In genomic region chr4:140020457-140021361, GRCh38 we compare ENCODE assay signal across 17 cellular contexts.
DNase-seq lines count a peak whose midpoint lies in the region; ATAC-seq and TF ChIP-seq lines count a peak whose summit lies in the region.
"Had no signal": no experiment of that assay in that cellular context is flagged by ENCODE, and none has a peak within 500 bp of the region (broad histone marks: within the 10 kb centered on the region; RNA-seq: fewer than 3 reads in every experiment).

No MANE protein-coding gene starts in this region.

- TF ChIP-seq RAD21 in SK-N-SH (IDR thresholded peaks at IDR 0.05; ENCODE audit: low read length), result no peak

- POLR2A ChIA-PET in SK-N-SH (lab: Yijun Ruan, JAX), result no interaction called here

- no peak overlapping the region for H2BK12ac ChIP-seq in mesenchymal stem cell (ENCODE audit: low read length in 2 of 2)

- no peak overlapping the region for H3K4ac ChIP-seq in mesenchymal stem cell (ENCODE audit: low read depth in 1 of 2, low read length in 2 of 2)

- H3K4me1 ChIP-seq in SK-N-SH (ENCODE audit: control insufficient read depth in 1 of 2, insufficient read depth in 2 of 2, low read depth in 1 of 2, low read length in 1 of 2), result peaks cover 14 to 24% of the 10 kb centered on the region in 2 experiments; a peak in 3 of 4 replicates
- H3K4me1 ChIP-seq in mesenchymal stem cell (ENCODE audit: control insufficient read depth, insufficient read depth, low read depth, low read length), result peaks cover 2% of the 10 kb centered on the region
- H3K4me1 ChIP-seq in uterus, result peaks cover 0 to 5% of the 10 kb centered on the region in 2 donors

- intact Hi-C loops in uterus (cut with DNase I; ENCODE audit: low total_unique reads), result no loop called here

- H3K9ac ChIP-seq in SK-N-SH (no peak overlapping the region), mesenchymal stem cell (ENCODE audit: low read length) (no peak overlapping the region)
- H3K9ac ChIP-seq: neural progenitor cell had no signal

- no peaks in the 10 kb centered on the region for H4K20me1 ChIP-seq in SK-N-SH (ENCODE audit: insufficient read depth)

- no peak overlapping the region for H2AFZ ChIP-seq in SK-N-SH (ENCODE audit: low read depth)
- H2AFZ ChIP-seq in mesenchymal stem cell (ENCODE audit: low read depth, low read length), result no peak overlapping the region
- H2AFZ ChIP-seq: neural progenitor cell had no signal

- H2BK5ac ChIP-seq in mesenchymal stem cell (ENCODE audit: low read depth, low read length, poor library complexity, severe bottlenecking), result peak overlapping the region; percentile 57

- no peak for TF ChIP-seq EP300 in SK-N-SH (IDR thresholded peaks at IDR 0.05; ENCODE audit: borderline replicate concordance in 1 of 2, low read depth in 1 of 2, low read length in 1 of 2)

- no peak overlapping the region for H3K23ac ChIP-seq in mesenchymal stem cell (ENCODE audit: low read length in 2 of 2)

- DNase-seq in SK-N-SH (no peak), dermis microvascular lymphatic vessel endothelial cell (ENCODE audit: low read depth in 2 of 2) (peak; percentile 29 to 36), mesenchymal stem cell (no peak), uterus (no peak), NCI-H128 (lab: John Stamatoyannopoulos, UW; ENCODE audit: unreplicated experiment) (no peak), caudate nucleus (lab: John Stamatoyannopoulos, UW) (no peak)
- DNase-seq in activated CD4-positive, CD25-positive, alpha-beta regulatory T cell treated with anti-CD3 and anti-CD28 coated beads, Interleukin-2, amount 50 U/mL, for 72 hours, result no peak
- DNase-seq: 8988T; activated effector memory CD4-positive, alpha-beta T cell treated with Interleukin-2 at 50 U/mL for 16 hours; lower lobe of right lung; NCI-H1105; NK-92 treated with Interleukin-12 subunit alpha and Interleukin-12 subunit beta, amount 100 ng/mL, for 24 hours; stimulated activated naive B cell treated with anti-CD40 and anti-IgM and Interleukin-4, amounts not matched to agents 10 μg/mL and 1 μg/mL and 100 μg/mL, for 72 hours had no signal

- no peak overlapping the region for H2AK5ac ChIP-seq in mesenchymal stem cell (ENCODE audit: low read length, severe bottlenecking)

- no peak overlapping the region for H4K91ac ChIP-seq in mesenchymal stem cell (ENCODE audit: low read length)

- no peak overlapping the region for H2BK15ac ChIP-seq in mesenchymal stem cell (ENCODE audit: low read depth, poor library complexity, severe bottlenecking)

- CTCF ChIA-PET in SK-N-SH (lab: Yijun Ruan, JAX), result interaction anchor here (0.7 kb wide), 1 partner anchor 95 kb away, joined by 3 read pairs; no protein-coding TSS in a partner anchor

- H3K9me2 ChIP-seq in SK-N-SH, result no peaks in the 10 kb centered on the region

- ATAC-seq in SK-N-SH treated with all-trans-retinoic acid at 6 μM for 48 hours, result no peak
- ATAC-seq: stimulated activated naive B cell treated with anti-CD40 and anti-IgM and Interleukin-4, amounts not matched to agents 10 μg/mL and 1 μg/mL and 100 μg/mL, for 72 hours had no signal

- H3K4me3 ChIP-seq in SK-N-SH (ENCODE audit: low read depth in 2 of 2, low read length in 1 of 2), result no peak overlapping the region
- H3K4me3 ChIP-seq in mesenchymal stem cell (ENCODE audit: insufficient read depth in 1 of 2, low read depth in 1 of 2, low read length in 2 of 2), result no peak overlapping the region
- no peak overlapping the region for H3K4me3 ChIP-seq in uterus
- H3K4me3 ChIP-seq: lower lobe of right lung, neural progenitor cell, SJSA1 had no signal

- no peak overlapping the region for H2BK120ac ChIP-seq in mesenchymal stem cell (ENCODE audit: low read depth, low read length)

- no peak for TF ChIP-seq POLR2A in uterus (IDR thresholded peaks at IDR 0.05)

- peak overlapping the region in 1 of 2 experiments; percentile 70; a peak in 2 of 4 replicates for H3K27ac ChIP-seq in SK-N-SH (ENCODE audit: low read depth in 2 of 2, low read length in 1 of 2)
- H3K27ac ChIP-seq in mesenchymal stem cell (ENCODE audit: low read length, poor library complexity, severe bottlenecking), result peak overlapping the region; percentile 76
- H3K27ac ChIP-seq in uterus, result peak overlapping the region; percentile 60 to 64
- no peak overlapping the region for H3K27ac ChIP-seq in caudate nucleus (ENCODE audit: low read depth, low read length)
- H3K27ac ChIP-seq: C4-2B, lower lobe of right lung, neural progenitor cell, SJSA1 had no signal

- TF ChIP-seq CTCF in SK-N-SH (IDR thresholded peaks at IDR 0.05) (no peak), uterus (IDR thresholded peaks at IDR 0.05) (no peak)

- H3K18ac ChIP-seq in mesenchymal stem cell (ENCODE audit: low read depth in 1 of 2, low read length in 2 of 2), result no peak overlapping the region

- H4K8ac ChIP-seq in mesenchymal stem cell (ENCODE audit: low read length), result no peak overlapping the region

- no peaks in the 10 kb centered on the region for H3K36me3 ChIP-seq in SK-N-SH (replicated peaks in 1 of 2; ENCODE audit: control insufficient read depth in 1 of 2, insufficient read depth in 2 of 2, low read length in 1 of 2)
- no peaks in the 10 kb centered on the region for H3K36me3 ChIP-seq in mesenchymal stem cell (ENCODE audit: control insufficient read depth in 1 of 2, insufficient read depth in 2 of 2, low read depth in 1 of 2, low read length in 2 of 2)
- no peaks in the 10 kb centered on the region for H3K36me3 ChIP-seq in uterus
- H3K36me3 ChIP-seq: lower lobe of right lung, neural progenitor cell, SJSA1 had no signal

- H3K9me3 ChIP-seq in SK-N-SH (0 out of 2 replicates have a peak, but pooled peaks cover 2% of the 10 kb centered on the region), mesenchymal stem cell (ENCODE audit: control insufficient read depth, low read length) (no peaks in the 10 kb centered on the region), uterus (no peaks in the 10 kb centered on the region)
- H3K9me3 ChIP-seq: lower lobe of right lung, SJSA1 had no signal

- 75% methylated on average over 4 of the region's 4 CpGs for WGBS in SK-N-SH (ENCODE audit: low lambda C conversion rate)
- WGBS in mesenchymal stem cell, result 98% methylated on average over 2 of the region's 4 CpGs

- no peaks in the 10 kb centered on the region for H3F3A ChIP-seq in SK-N-SH (replicated peaks; ENCODE audit: insufficient read depth)

- H3K27me3 ChIP-seq in SK-N-SH (ENCODE audit: insufficient read depth) (no peaks in the 10 kb centered on the region), mesenchymal stem cell (ENCODE audit: control insufficient read depth in 1 of 2, insufficient read depth in 1 of 2, low read length in 2 of 2) (no peaks in the 10 kb centered on the region), uterus (no peaks in the 10 kb centered on the region)
- H3K27me3 ChIP-seq: neural progenitor cell, SJSA1 had no signal

- no peaks in the 10 kb centered on the region; the same call in 1 of the 2 replicates for H3K79me2 ChIP-seq in SK-N-SH (ENCODE audit: insufficient read depth)

- H3K14ac ChIP-seq in mesenchymal stem cell (ENCODE audit: low read length in 2 of 2), result no peak overlapping the region

- peak overlapping the region; percentile 29; the same call in 1 of the 2 replicates for H3K4me2 ChIP-seq in SK-N-SH
- no peak overlapping the region for H3K4me2 ChIP-seq in mesenchymal stem cell (ENCODE audit: low read length, poor library complexity, severe bottlenecking)
- H3K4me2 ChIP-seq: neural progenitor cell had no signal

- peaks cover 5% of the 10 kb centered on the region for H3K79me1 ChIP-seq in mesenchymal stem cell (replicated peaks; ENCODE audit: low read length, poor library complexity, severe bottlenecking)

TF ChIP-seq in SK-N-SH, 30 proteins besides CTCF, POLR2A, EP300 and RAD21 (continues in another document):
- TF ChIP-seq SMC3 (IDR thresholded peaks at IDR 0.05; ENCODE audit: low read depth, low read length) (no peak), JUND (IDR thresholded peaks at IDR 0.05) (no peak), TCF12 (IDR thresholded peaks at IDR 0.05) (no peak), FOXM1 (IDR thresholded peaks at IDR 0.05; ENCODE audit: low read depth) (no peak), EZH2phosphoT487 (IDR thresholded peaks at IDR 0.05; ENCODE audit: borderline replicate concordance, low read depth) (no peak), IRF3 (IDR thresholded peaks at IDR 0.05; ENCODE audit: low read depth, low read length) (no peak)

TF ChIP-seq in SK-N-SH treated with all-trans-retinoic acid at 6 μM for 48 hours, 23 proteins besides CTCF, POLR2A, EP300 and RAD21:
- TF ChIP-seq ESRRG (CRISPR knock-in tag; IDR thresholded peaks at IDR 0.05) (no peak), ARNTL (CRISPR knock-in tag; IDR thresholded peaks at IDR 0.05; ENCODE audit: borderline replicate concordance, low read depth) (no peak), CSDC2 (CRISPR knock-in tag; IDR thresholded peaks at IDR 0.05) (no peak), CSRNP3 (CRISPR knock-in tag; IDR thresholded peaks at IDR 0.05) (no peak), ZC3H10 (CRISPR knock-in tag; IDR thresholded peaks at IDR 0.05) (no peak), BACH2 (CRISPR knock-in tag; IDR thresholded peaks at IDR 0.05; ENCODE audit: borderline replicate concordance) (no peak), ZNF8 (CRISPR knock-in tag; IDR thresholded peaks at IDR 0.05) (no peak), ZFP3 (CRISPR knock-in tag; IDR thresholded peaks at IDR 0.05) (no peak), PPARA (CRISPR knock-in tag; IDR thresholded peaks at IDR 0.05; ENCODE audit: borderline replicate concordance) (no peak), TCF4 (CRISPR knock-in tag; IDR thresholded peaks at IDR 0.05; ENCODE audit: borderline replicate concordance) (no peak), ZNF70 (CRISPR knock-in tag; IDR thresholded peaks at IDR 0.05) (no peak), ISL1 (CRISPR knock-in tag; IDR thresholded peaks at IDR 0.05) (no peak)

Comparison
In these comparisons a context has a peak if more than half of its experiments do, and no peak if none do; other contexts are left out.
1. DNase-seq: peak in dermis microvascular lymphatic vessel endothelial cell (2 of 2); none in SK-N-SH (single experiment), mesenchymal stem cell (single experiment), uterus (0 of 2), NCI-H128 (single experiment), caudate nucleus (0 of 61) and activated CD4-positive, CD25-positive, alpha-beta regulatory T cell treated with anti-CD3 and anti-CD28 coated beads, Interleukin-2, amount 50 U/mL, for 72 hours (single experiment).